10 cellular contexts compared by ENCODE assay signal in genomic region chr11:64900263-64900678, GRCh38. TPM values are rescaled to one million over a fixed set of nuclear protein-coding genes. Genes with fewer than 3 reads are reported as not detected.
DNase-seq lines count a peak whose midpoint lies in the region; ATAC-seq and TF ChIP-seq lines count a peak whose summit lies in the region.
"Had no signal": no experiment of that assay in that cellular context is flagged by ENCODE, and none has a peak within 500 bp of the region (broad histone marks: within the 10 kb centered on the region; RNA-seq: fewer than 3 reads in every experiment).

No MANE protein-coding gene starts in this region.

- peak overlapping the region; percentile 79 to 99 (median 95) for H3K27ac Mint-ChIP-seq in CD4-positive, alpha-beta memory T cell
- peak overlapping the region; percentile 69 for H3K27ac Mint-ChIP-seq in activated naive CD4-positive, alpha-beta T cell treated with anti-CD3 and anti-CD28 coated beads for 36 hours
- peak overlapping the region; percentile 24 for H3K27ac Mint-ChIP-seq in neural crest cell (ENCODE audit: unreplicated experiment)
- H3K27ac Mint-ChIP-seq in neural progenitor cell = no peak overlapping the region

- no peak overlapping the region for H3K4me3 ChIP-seq in CD4-positive, alpha-beta memory T cell (ENCODE audit: low read length in 2 of 2)
- no peak overlapping the region for H3K4me3 ChIP-seq in neural progenitor cell

- CTCF ChIA-PET in CD4-positive, alpha-beta memory T cell (lab: Charles Lee; ENCODE audit: partially characterized antibody) = interaction anchor here (0.7 to 29.4 kb wide), 3 partner anchors 10 to 183 kb away, joined by 3 to 1245 read pairs (median 3); partner anchors contain the start of gene CDC42BPG
- CTCF ChIA-PET in activated naive CD4-positive, alpha-beta T cell treated with anti-CD3 and anti-CD28 coated beads for 36 hours (lab: Charles Lee) = interaction anchor here (0.6 to 30.8 kb wide), 3 partner anchors 17 to 1358 kb away, joined by 3 to 992 read pairs (median 4); partner anchors contain the start of genes ATG2A and CDC42BPG

- peak; percentile 76 to 96 (median 78) for DNase-seq in CD4-positive, alpha-beta memory T cell
- DNase-seq in T-helper 22 cell (ENCODE audit: low read depth) (peak; percentile 83), neural crest cell (ENCODE audit: low read depth, low spot score) (no peak), SIG-M5 treated with dmso at 0.1 percent for 504 hours (lab: John Stamatoyannopoulos, UW; ENCODE audit: unreplicated experiment) (no peak), neural progenitor cell (ENCODE audit: low spot score) (no peak), NCI-H146 (lab: John Stamatoyannopoulos, UW) (no peak)
- DNase-seq in activated naive CD4-positive, alpha-beta T cell treated with anti-CD3 and anti-CD28 coated beads for 36 hours = peak; percentile 86
- DNase-seq: NCI-H187 treated with DMSO at 0.1 percent for 48 hours had no signal

- H3K27ac ChIP-seq in CD4-positive, alpha-beta memory T cell (ENCODE audit: low read depth, low read length) = peak overlapping the region; percentile 76
- no peak overlapping the region for H3K27ac ChIP-seq in neural progenitor cell

- H3K4me1 Mint-ChIP-seq in CD4-positive, alpha-beta memory T cell = peaks cover 12 to 30% (median 18%) of the 10 kb centered on the region in 4 donors
- peaks cover 22% of the 10 kb centered on the region for H3K4me1 Mint-ChIP-seq in activated naive CD4-positive, alpha-beta T cell treated with anti-CD3 and anti-CD28 coated beads for 36 hours (ENCODE audit: low read depth)
- peaks cover 5% of the 10 kb centered on the region for H3K4me1 Mint-ChIP-seq in neural crest cell
- H3K4me1 Mint-ChIP-seq in neural progenitor cell = no peaks in the 10 kb centered on the region

- H3K79me2 ChIP-seq in neural progenitor cell (ENCODE audit: low read depth) = no peaks in the 10 kb centered on the region

- peaks cover 21% of the 10 kb centered on the region for H3K4me1 ChIP-seq in CD4-positive, alpha-beta memory T cell (ENCODE audit: insufficient read depth, low read length)
- H3K4me1 ChIP-seq in neural progenitor cell = no peaks in the 10 kb centered on the region

- no peak for ATAC-seq in HG03354 (IDR thresholded peaks at IDR 0.05; ENCODE audit: poor library complexity, severe bottlenecking, unreplicated experiment)

- H3K9ac ChIP-seq in neural progenitor cell = no peak overlapping the region

- no peaks in the 10 kb centered on the region for H3K27me3 Mint-ChIP-seq in CD4-positive, alpha-beta memory T cell
- H3K27me3 Mint-ChIP-seq in activated naive CD4-positive, alpha-beta T cell treated with anti-CD3 and anti-CD28 coated beads for 36 hours (ENCODE audit: low read depth) = no peaks in the 10 kb centered on the region
- no peaks in the 10 kb centered on the region for H3K27me3 Mint-ChIP-seq in neural crest cell (ENCODE audit: low read depth)
- peaks cover 8% of the 10 kb centered on the region for H3K27me3 Mint-ChIP-seq in neural progenitor cell (ENCODE audit: insufficient read depth, low read depth)

- intact Hi-C loops in CD4-positive, alpha-beta memory T cell (cut with micrococcal nuclease) = loop anchor here (1.0 kb wide), 2 partner anchors 17 to 22 kb away; partner anchors contain the start of genes ATG2A and EHD1
- intact Hi-C loops in activated naive CD4-positive, alpha-beta T cell treated with anti-CD3 and anti-CD28 coated beads for 36 hours (cut with micrococcal nuclease) = loop anchor here (1.0 kb wide), 1 partner anchor 114 kb away; the partner anchor contains the start of gene ARL2

- no peaks in the 10 kb centered on the region for H3F3A ChIP-seq in neural progenitor cell (ENCODE audit: low read depth)

- H3K9me3 Mint-ChIP-seq in CD4-positive, alpha-beta memory T cell = peaks cover 0 to 2% (median 0%) of the 10 kb centered on the region in 8 donors
- no peaks in the 10 kb centered on the region for H3K9me3 Mint-ChIP-seq in activated naive CD4-positive, alpha-beta T cell treated with anti-CD3 and anti-CD28 coated beads for 36 hours
- H3K9me3 Mint-ChIP-seq in neural crest cell (no peaks in the 10 kb centered on the region), neural progenitor cell (no peaks in the 10 kb centered on the region)

- peak overlapping the region in 7 of 8 donors; percentile 25 to 84 (median 75) for H3K4me3 Mint-ChIP-seq in CD4-positive, alpha-beta memory T cell
- H3K4me3 Mint-ChIP-seq in activated naive CD4-positive, alpha-beta T cell treated with anti-CD3 and anti-CD28 coated beads for 36 hours = no peak overlapping the region
- H3K4me3 Mint-ChIP-seq in neural crest cell = no peak overlapping the region
- H3K4me3 Mint-ChIP-seq in neural progenitor cell = no peak overlapping the region

- peaks cover 19% of the 10 kb centered on the region for H3K36me3 ChIP-seq in CD4-positive, alpha-beta memory T cell (ENCODE audit: insufficient read depth, low read length)
- H3K36me3 ChIP-seq in neural progenitor cell = no peaks in the 10 kb centered on the region

- no peak overlapping the region for H3K4me2 ChIP-seq in neural progenitor cell

- H3K27me3 ChIP-seq in CD4-positive, alpha-beta memory T cell (ENCODE audit: insufficient read depth, low read length) = no peaks in the 10 kb centered on the region
- no peaks in the 10 kb centered on the region for H3K27me3 ChIP-seq in neural progenitor cell

- no peak overlapping the region for H2AFZ ChIP-seq in neural progenitor cell (replicated peaks)

- TF ChIP-seq CTCF in neural crest cell (conservative IDR thresholded peaks at IDR 0.05) (no peak), neural progenitor cell (IDR thresholded peaks at IDR 0.05) (no peak)

- H3K36me3 Mint-ChIP-seq in CD4-positive, alpha-beta memory T cell = peaks cover 11 to 42% of the 10 kb centered on the region in 2 donors
- peaks cover 7% of the 10 kb centered on the region for H3K36me3 Mint-ChIP-seq in activated naive CD4-positive, alpha-beta T cell treated with anti-CD3 and anti-CD28 coated beads for 36 hours (ENCODE audit: low read depth)
- H3K36me3 Mint-ChIP-seq in neural crest cell (ENCODE audit: low read depth) = no peaks in the 10 kb centered on the region
- peaks cover 7% of the 10 kb centered on the region for H3K36me3 Mint-ChIP-seq in neural progenitor cell

- POLR2A ChIA-PET in CD4-positive, alpha-beta memory T cell (lab: Charles Lee; ENCODE audit: partially characterized antibody) = interaction anchor here (0.7 to 31.5 kb wide), 12 partner anchors 12 to 218 kb away, joined by 3 to 2105 read pairs (median 3); partner anchors contain the start of genes ARL2, ATG2A, CDC42BPG and EHD1

- no peaks in the 10 kb centered on the region for H4K20me1 ChIP-seq in neural progenitor cell (ENCODE audit: low read depth)

- no peaks in the 10 kb centered on the region for H3K9me3 ChIP-seq in CD4-positive, alpha-beta memory T cell (ENCODE audit: control insufficient read depth in 1 of 2, low read length in 2 of 2)
- no peaks in the 10 kb centered on the region for H3K9me3 ChIP-seq in neural progenitor cell (ENCODE audit: low read depth)

RNA-seq across cellular contexts. Expression of gene ATG2A, which starts 16.7 kb away (rescaled TPM):
- 10 to 100 TPM; 45.7 to 47.3 TPM for total RNA-seq in CD4-positive, alpha-beta memory T cell
- 1 to 10 TPM; 4.1 to 6.3 TPM for polyA plus RNA-seq in CD4-positive, alpha-beta memory T cell
- 10 to 100 TPM; 15.1 to 16.3 TPM for total RNA-seq in activated naive CD4-positive, alpha-beta T cell treated with anti-CD3 and anti-CD28 coated beads for 36 hours
- total RNA-seq in neural crest cell = 24.1 and 24.8 TPM in 2 replicates
- 4.4 and 16.6 TPM in 2 replicates for total RNA-seq in neural progenitor cell (ENCODE audit: low replicate concordance)

RNA-seq across cellular contexts. Expression of gene EHD1, which starts 21.9 kb away (rescaled TPM):
- total RNA-seq in CD4-positive, alpha-beta memory T cell = 100 to 1,000 TPM; 268 to 279 TPM
- 100 to 1,000 TPM; 125 to 200 TPM for polyA plus RNA-seq in CD4-positive, alpha-beta memory T cell
- 100 to 1,000 TPM; 124 to 132 TPM for total RNA-seq in activated naive CD4-positive, alpha-beta T cell treated with anti-CD3 and anti-CD28 coated beads for 36 hours
- 74.2 and 77.2 TPM in 2 replicates for total RNA-seq in neural crest cell
- 19.8 and 39.7 TPM in 2 replicates for total RNA-seq in neural progenitor cell (ENCODE audit: low replicate concordance)

RNA-seq across cellular contexts. Expression of gene PPP2R5B, which starts 24.2 kb away (rescaled TPM):
- 10 to 100 TPM; 14.0 to 15.8 TPM for total RNA-seq in CD4-positive, alpha-beta memory T cell
- 1 to 10 TPM; 5.6 to 8.8 TPM for polyA plus RNA-seq in CD4-positive, alpha-beta memory T cell
- total RNA-seq in activated naive CD4-positive, alpha-beta T cell treated with anti-CD3 and anti-CD28 coated beads for 36 hours = 1 to 10 TPM; 3.3 to 4.6 TPM
- 13.4 and 16.5 TPM in 2 replicates for total RNA-seq in neural crest cell
- total RNA-seq in neural progenitor cell (ENCODE audit: low replicate concordance) = 5.7 and 11.3 TPM in 2 replicates

RNA-seq across cellular contexts. Expression of gene GPHA2, which starts 35.4 kb away (rescaled TPM):
- total RNA-seq in CD4-positive, alpha-beta memory T cell = under 1 TPM in 1 of 2 experiments, not detected in 1; 0.47 TPM
- not detected for polyA plus RNA-seq in CD4-positive, alpha-beta memory T cell
- not detected for total RNA-seq in activated naive CD4-positive, alpha-beta T cell treated with anti-CD3 and anti-CD28 coated beads for 36 hours
- total RNA-seq in neural crest cell = not detected in 2 replicates
- 1.5 TPM in 1 of 2 replicates, not detected in the other for total RNA-seq in neural progenitor cell (ENCODE audit: low replicate concordance)
- total RNA-seq: subcutaneous adipose tissue had no signal

RNA-seq across cellular contexts. Expression of gene CDC42BPG, which starts 55.8 kb away (rescaled TPM):
- 1 to 10 TPM; 6.2 to 9.0 TPM for total RNA-seq in CD4-positive, alpha-beta memory T cell
- polyA plus RNA-seq in CD4-positive, alpha-beta memory T cell = under 1 TPM in 1 of 2 donors, not detected in 1; 0.62 TPM
- under 1 TPM; 0.32 to 0.41 TPM for total RNA-seq in activated naive CD4-positive, alpha-beta T cell treated with anti-CD3 and anti-CD28 coated beads for 36 hours
- total RNA-seq in neural crest cell (3.0 and 3.5 TPM in 2 replicates), neural progenitor cell (ENCODE audit: low replicate concordance) (0.62 and 2.1 TPM in 2 replicates)

Comparison
In these comparisons a context has a peak if more than half of its experiments do, and no peak if none do; other contexts are left out.
1. DNase-seq: peak in CD4-positive, alpha-beta memory T cell (5 of 5), T-helper 22 cell (single experiment) and activated naive CD4-positive, alpha-beta T cell treated with anti-CD3 and anti-CD28 coated beads for 36 hours (single experiment); none in neural crest cell (single experiment), SIG-M5 treated with dmso at 0.1 percent for 504 hours (single experiment), neural progenitor cell (single experiment) and NCI-H146 (single experiment).
2. H3K4me3 Mint-ChIP-seq: peak in CD4-positive, alpha-beta memory T cell (7 of 8); none in activated naive CD4-positive, alpha-beta T cell treated with anti-CD3 and anti-CD28 coated beads for 36 hours (single experiment), neural crest cell (single experiment) and neural progenitor cell (single experiment).